Comparison of ENCODE assay signal across 8 cellular contexts in genomic region chr12:6470375-6471163, GRCh38. TPM values are rescaled to one million over a fixed set of nuclear protein-coding genes. Genes with fewer than 3 reads are reported as not detected.
DNase-seq lines count a peak whose midpoint lies in the region; ATAC-seq, FAIRE-seq and TF ChIP-seq lines count a peak whose summit lies in the region.

A gene with protein sequence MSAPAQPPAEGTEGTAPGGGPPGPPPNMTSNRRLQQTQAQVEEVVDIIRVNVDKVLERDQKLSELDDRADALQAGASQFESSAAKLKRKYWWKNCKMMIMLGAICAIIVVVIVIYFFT (minus strand): TSS chr12:6470677. CDS start chr12:6470531, 146 bp downstream.

- H4K20me1 ChIP-seq in OCI-LY7 (ENCODE audit: insufficient read depth, low read length) = peaks cover 16% of the 10 kb centered on the region; the same call in 1 of the 2 replicates

- H2AFZ ChIP-seq in OCI-LY7 (ENCODE audit: low read length) = peak within 1 kb of the TSS; percentile 71

- CTCF ChIA-PET in OCI-LY7 (lab: Charles Lee; ENCODE audit: unreplicated experiment) = interaction anchor here (0.5 to 0.8 kb wide), 8 partner anchors 23 to 1098 kb away, joined by 3 to 7 read pairs (median 3); no protein-coding TSS in a partner anchor

- ATAC-seq in GM21526 (IDR thresholded peaks at IDR 0.05; ENCODE audit: low FRiP score, unreplicated experiment) = peak; percentile 87

- peaks cover 40% of the 10 kb centered on the region for H3K36me3 ChIP-seq in OCI-LY7 (ENCODE audit: insufficient read depth, low read length)

- H3K9me2 ChIP-seq in OCI-LY7 (ENCODE audit: insufficient read depth, low read length) = no peaks in the 10 kb centered on the region

- peak within 1 kb of the TSS; percentile 98 for H3K4me2 ChIP-seq in OCI-LY7 (ENCODE audit: low read length)

- H3K4me3 ChIP-seq in OCI-LY7 (ENCODE audit: low read depth, low read length, poor library complexity, severe bottlenecking) (peak within 1 kb of the TSS; percentile 86), mononuclear cell (ENCODE audit: low read length) (peak within 1 kb of the TSS; percentile 77)

- POLR2A ChIA-PET in OCI-LY7 (lab: Charles Lee) = interaction anchor here (0.5 to 3.8 kb wide), 26 partner anchors 9 to 222 kb away, joined by 3 to 27 read pairs (median 6); partner anchors contain the start of genes CD27, GAPDH, MRPL51 and TAPBPL

- no peak for TF ChIP-seq CTCF in D721Med (IDR thresholded peaks at IDR 0.05; ENCODE audit: insufficient read depth, missing control alignments)
- TF ChIP-seq CTCF in OCI-LY7 (conservative IDR thresholded peaks at IDR 0.05; ENCODE audit: low read length) = no peak; the same call in 1 of the 2 replicates

- FAIRE-seq in D721Med (lab: Jason Lieb, UNC) = no peak

- H3K4me1 ChIP-seq in OCI-LY7 (ENCODE audit: insufficient read depth, low read length, poor library complexity, severe bottlenecking) (peaks cover 32% of the 10 kb centered on the region), mononuclear cell (ENCODE audit: insufficient read depth, low read length) (peaks cover 46% of the 10 kb centered on the region)

- H3K79me2 ChIP-seq in OCI-LY7 (ENCODE audit: insufficient read depth, low read depth, low read length) = peaks cover 25% of the 10 kb centered on the region

- DNase-seq in D721Med (ENCODE audit: insufficient read length, low spot score) = peak; percentile 97
- peak; percentile 96 for DNase-seq in HuH-7.5 (ENCODE audit: low spot score)
- DNase-seq in OCI-LY7 (ENCODE audit: low spot score) = peak; percentile 96
- peak; percentile 95 for DNase-seq in activated T-cell treated with anti-CD3 and anti-CD28 coated beads for 1 hour (ENCODE audit: low read depth)
- peak; percentile 97 for DNase-seq in epidermal melanocyte (ENCODE audit: insufficient read length, low spot score)
- DNase-seq in stimulated activated CD8-positive, alpha-beta memory T cell treated with anti-CD3 and anti-CD28 coated beads, Interleukin-4, amount 100 ng/mL, for 1 hour (ENCODE audit: low read depth in 2 of 2, low spot score in 1 of 2) = peak; percentile 95 to 96

- no TSS peak for BruUV-seq in OCI-LY7 (replicated peaks; lab: Mats Ljungman, UMichigan)

- H3K9me3 ChIP-seq in OCI-LY7 (ENCODE audit: low read length) = 0 out of 2 replicates have a peak, but pooled peaks cover 5% of the 10 kb centered on the region
- no peaks in the 10 kb centered on the region for H3K9me3 ChIP-seq in mononuclear cell (ENCODE audit: low read depth, low read length)

- intact Hi-C loops in OCI-LY7 (cut with micrococcal nuclease; ENCODE audit: unreplicated experiment) = loop anchor here (1.0 to 2.0 kb wide), 2 partner anchors 23 to 64 kb away; partner anchors contain the start of genes GAPDH and MRPL51

- no peaks in the 10 kb centered on the region for H3K27me3 ChIP-seq in mononuclear cell (ENCODE audit: insufficient read depth, low read length)

- H3K27ac ChIP-seq in OCI-LY7 (ENCODE audit: low read depth, low read length, poor library complexity, severe bottlenecking) = peak within 1 kb of the TSS; percentile 62

RNA-seq across cellular contexts. Expression of the gene that starts here (rescaled TPM):
- total RNA-seq in OCI-LY7 (2014; rRNA removed; shearing (Covaris generic)) = 82.7 and 86.0 TPM in 2 replicates
- total RNA-seq in OCI-LY7 (2022) = 46.9 and 51.6 TPM in 2 replicates
- total RNA-seq in mononuclear cell = 13.9 TPM

Comparison
In these comparisons a context has a peak if more than half of its experiments do, and no peak if none do; other contexts are left out.
1. Peak in every context shown above with its lines: DNase-seq, ATAC-seq, H3K4me3 ChIP-seq and H3K27ac ChIP-seq.